In the genomic region with DNA sequence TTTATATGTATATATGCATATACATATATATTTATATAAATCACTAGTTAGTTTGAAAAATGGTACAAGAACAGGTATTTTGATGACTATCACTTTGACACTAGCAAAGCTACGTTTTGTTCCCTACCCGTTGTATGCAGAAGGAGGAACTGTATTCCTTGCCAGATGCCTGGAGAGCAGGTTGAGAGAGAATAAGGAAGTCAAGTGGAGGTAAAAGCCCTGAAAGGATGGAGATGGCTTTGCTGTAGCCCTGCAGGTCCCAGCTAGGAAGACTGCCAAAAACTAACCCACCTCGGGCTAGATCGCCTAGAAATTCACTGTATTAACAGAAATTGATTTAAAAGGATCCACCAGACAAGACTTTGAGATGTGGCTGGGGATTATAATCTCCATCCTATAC, we compare ENCODE assay signal across 28 cellular contexts.
"Had no signal": no experiment of that assay in that cellular context is flagged by ENCODE, and none has a peak within 500 bp of the region (broad histone marks: within the 10 kb centered on the region; RNA-seq: fewer than 3 reads in every experiment).

No MANE protein-coding gene starts in this region.

- H3K4me1 Mint-ChIP-seq: activated CD4-positive, alpha-beta T cell treated with anti-CD3 and anti-CD28 coated beads, Interleukin-2, amount 10 ng/mL, durations not matched to agents 24 days and 14 days; activated CD8-positive, alpha-beta memory T cell treated with anti-CD3 and anti-CD28 coated beads, Interleukin-2, amount 10 ng/mL, durations not matched to agents 7 days and 5 days had no signal

- ATAC-seq: activated CD8-positive, alpha-beta memory T cell treated with anti-CD3 and anti-CD28 coated beads, Interleukin-2, amount 10 ng/mL, durations not matched to agents 7 days and 5 days; Panc1; Right ventricle myocardium inferior had no signal

- DNase-seq: activated B cell treated with CpG ODN at 0.5 μM for 24 hours; activated CD4-positive, alpha-beta T cell treated with anti-CD3 and anti-CD28 coated beads for 1 hour; activated CD4-positive, alpha-beta T cell treated with anti-CD3 and anti-CD28 coated beads, Interleukin-2, amount 10 ng/mL, durations not matched to agents 24 days and 14 days; activated CD4-positive, alpha-beta T cell treated with anti-CD3 and anti-CD28 coated beads, Interleukin-2, amount 50 U/mL, for 48 hours; activated CD8-positive, alpha-beta memory T cell treated with anti-CD3 and anti-CD28 coated beads, Interleukin-2, amount 10 ng/mL, durations not matched to agents 7 days and 5 days; activated effector memory CD4-positive, alpha-beta T cell treated with Interleukin-2 at 50 U/mL for 16 hours; activated naive CD4-positive, alpha-beta T cell; activated T-cell treated with anti-CD3 and anti-CD28 coated beads, Interleukin-2, amount 50 U/mL, for 24 hours; amygdala; KG1; MV-4-11; NCI-H1105; NCI-H1436; NCI-H1694 treated with DMSO at 0.1 percent for 48 hours; NCI-H2029 treated with DMSO at 0.1 percent for 48 hours; NCI-H2227 treated with DMSO at 0.1 percent for 48 hours; NCI-H446 treated with DMSO at 0.1 percent for 48 hours; NCI-H524 treated with DMSO at 0.1 percent for 48 hours; NCI-H774; RPMI8226; SK-N-SH; T-helper 1 cell had no signal

- H3K27me3 Mint-ChIP-seq: activated B cell treated with CpG ODN at 0.5 μM for 24 hours; activated CD4-positive, alpha-beta T cell treated with anti-CD3 and anti-CD28 coated beads, Interleukin-2, amount 10 ng/mL, durations not matched to agents 24 days and 14 days; activated CD8-positive, alpha-beta memory T cell treated with anti-CD3 and anti-CD28 coated beads, Interleukin-2, amount 10 ng/mL, durations not matched to agents 7 days and 5 days; activated naive CD8-positive, alpha-beta T cell; activated T-cell treated with anti-CD3 and anti-CD28 coated beads, Interleukin-2, amount 50 U/mL, for 24 hours; brain; central memory CD8-positive, alpha-beta T cell had no signal

- H3K27ac Mint-ChIP-seq: activated B cell treated with CpG ODN at 0.5 μM for 24 hours; activated CD4-positive, alpha-beta T cell treated with anti-CD3 and anti-CD28 coated beads, Interleukin-2, amount 10 ng/mL, durations not matched to agents 24 days and 14 days; activated CD8-positive, alpha-beta memory T cell treated with anti-CD3 and anti-CD28 coated beads, Interleukin-2, amount 10 ng/mL, durations not matched to agents 7 days and 5 days; activated naive CD8-positive, alpha-beta T cell; activated T-cell treated with anti-CD3 and anti-CD28 coated beads, Interleukin-2, amount 50 U/mL, for 24 hours; activated T-helper 1 cell treated with anti-CD3 and anti-CD28 coated beads, Interleukin-12 subunit alpha, Interleukin-12 subunit beta, Interleukin-2, Interleukin-4 antibody, amounts not matched to agents 30 ng/mL and 10 ng/mL and 1 ng/mL, durations not matched to agents 14 hours and 24 hours and 36 hours; brain had no signal

- H3K9me3 Mint-ChIP-seq: activated B cell treated with CpG ODN at 0.5 μM for 24 hours; activated CD4-positive, alpha-beta T cell treated with anti-CD3 and anti-CD28 coated beads, Interleukin-2, amount 10 ng/mL, durations not matched to agents 24 days and 14 days; activated T-cell treated with anti-CD3 and anti-CD28 coated beads, Interleukin-2, amount 50 U/mL, for 24 hours; activated T-helper 1 cell treated with anti-CD3 and anti-CD28 coated beads, Interleukin-12 subunit alpha, Interleukin-12 subunit beta, Interleukin-2, Interleukin-4 antibody, amounts not matched to agents 30 ng/mL and 10 ng/mL and 1 ng/mL, durations not matched to agents 14 hours and 24 hours and 36 hours; brain; central memory CD8-positive, alpha-beta T cell had no signal

- H3K4me3 Mint-ChIP-seq: activated B cell treated with CpG ODN at 0.5 μM for 24 hours; activated CD4-positive, alpha-beta T cell treated with anti-CD3 and anti-CD28 coated beads, Interleukin-2, amount 10 ng/mL, durations not matched to agents 24 days and 14 days; activated CD8-positive, alpha-beta memory T cell treated with anti-CD3 and anti-CD28 coated beads, Interleukin-2, amount 10 ng/mL, durations not matched to agents 7 days and 5 days; activated naive CD8-positive, alpha-beta T cell; activated T-cell treated with anti-CD3 and anti-CD28 coated beads, Interleukin-2, amount 50 U/mL, for 24 hours; activated T-helper 1 cell treated with anti-CD3 and anti-CD28 coated beads, Interleukin-12 subunit alpha, Interleukin-12 subunit beta, Interleukin-2, Interleukin-4 antibody, amounts not matched to agents 30 ng/mL and 10 ng/mL and 1 ng/mL, durations not matched to agents 14 hours and 24 hours and 36 hours; brain; central memory CD8-positive, alpha-beta T cell had no signal

- H3K9me3 ChIP-seq: SK-N-SH had no signal
